In genomic region chr17:61237275-61237674, GRCh38 we compare ENCODE assay signal across 21 cellular contexts.
DNase-seq lines count a peak whose midpoint lies in the region; ATAC-seq, FAIRE-seq and TF ChIP-seq lines count a peak whose summit lies in the region.
"Had no signal": no experiment of that assay in that cellular context is flagged by ENCODE, and none has a peak within 500 bp of the region (broad histone marks: within the 10 kb centered on the region; RNA-seq: fewer than 3 reads in every experiment).

No MANE protein-coding gene starts in this region.

- H3K36me3 ChIP-seq in HepG2 (replicated peaks in 1 of 2; ENCODE audit: control insufficient read depth in 1 of 2, insufficient read depth in 2 of 2, low read length in 2 of 2): no peaks in the 10 kb centered on the region
- H3K36me3 ChIP-seq in right lobe of liver: no peaks in the 10 kb centered on the region
- H3K36me3 ChIP-seq: MG63 had no signal

- H3K9ac ChIP-seq in HepG2 (ENCODE audit: insufficient read depth, low read depth, low read length): no peak overlapping the region
- H3K9ac ChIP-seq: SK-N-SH had no signal

- H3K4me1 Mint-ChIP-seq in mesothelial cell of epicardium: peaks cover 64% of the 10 kb centered on the region
- H3K4me1 Mint-ChIP-seq in stimulated activated naive B cell treated with anti-CD40 and anti-IgM and Interleukin-4, amounts not matched to agents 10 μg/mL and 1 μg/mL and 100 μg/mL, for 72 hours: peaks cover 2 to 6% of the 10 kb centered on the region in 2 donors
- peaks cover 49% of the 10 kb centered on the region for H3K4me1 Mint-ChIP-seq in type B pancreatic cell (ENCODE audit: unreplicated experiment)

- H3K27ac Mint-ChIP-seq in mesothelial cell of epicardium (peak overlapping the region; percentile 95), type B pancreatic cell (no peak overlapping the region)
- no peak overlapping the region for H3K27ac Mint-ChIP-seq in stimulated activated naive B cell treated with anti-CD40 and anti-IgM and Interleukin-4, amounts not matched to agents 10 μg/mL and 1 μg/mL and 100 μg/mL, for 72 hours

- no peaks in the 10 kb centered on the region for H3K36me3 Mint-ChIP-seq in mesothelial cell of epicardium
- H3K36me3 Mint-ChIP-seq in stimulated activated naive B cell treated with anti-CD40 and anti-IgM and Interleukin-4, amounts not matched to agents 10 μg/mL and 1 μg/mL and 100 μg/mL, for 72 hours: peaks cover 0 to 4% of the 10 kb centered on the region in 2 donors
- peaks cover 5% of the 10 kb centered on the region for H3K36me3 Mint-ChIP-seq in type B pancreatic cell

- H3K4me3 ChIP-seq in HepG2 (replicated peaks in 1 of 3; ENCODE audit: insufficient read depth in 1 of 3, low read depth in 2 of 3, low read length in 3 of 3) (no peak overlapping the region), right lobe of liver (no peak overlapping the region)
- H3K4me3 ChIP-seq: MG63 had no signal

- POLR2A ChIA-PET in HepG2 (lab: Yijun Ruan, JAX): no interaction called here

- no peak overlapping the region for H3K27ac ChIP-seq in HepG2 (ENCODE audit: extremely low read length, insufficient read depth, low read length)
- H3K27ac ChIP-seq in right lobe of liver: no peak overlapping the region
- peak overlapping the region; percentile 82; the same call in 1 of the 2 replicates for H3K27ac ChIP-seq in VCaP

- H3K27me3 Mint-ChIP-seq in mesothelial cell of epicardium (ENCODE audit: low read depth): no peaks in the 10 kb centered on the region
- H3K27me3 Mint-ChIP-seq in stimulated activated naive B cell treated with anti-CD40 and anti-IgM and Interleukin-4, amounts not matched to agents 10 μg/mL and 1 μg/mL and 100 μg/mL, for 72 hours: no peaks in the 10 kb centered on the region
- no peaks in the 10 kb centered on the region for H3K27me3 Mint-ChIP-seq in type B pancreatic cell

- no peak overlapping the region for H2AFZ ChIP-seq in HepG2 (ENCODE audit: low read length)

- 96% methylated on average over 7 of the region's 7 CpGs for WGBS in HepG2 (ENCODE audit: low lambda C conversion rate)
- 100% methylated on average over 4 of the region's 7 CpGs for WGBS in right lobe of liver (ENCODE audit: insufficient coverage, low coverage, low lambda C conversion rate, missing lambda C conversion rate)

- ATAC-seq in HepG2: no peak
- ATAC-seq in right lobe of liver: no peak
- no peak for ATAC-seq in stimulated activated naive B cell treated with anti-CD40 and anti-IgM and Interleukin-4, amounts not matched to agents 10 μg/mL and 1 μg/mL and 100 μg/mL, for 72 hours (replicated peaks)
- ATAC-seq: HCT116 had no signal

- TF ChIP-seq CTCF in HepG2 (CRISPR knock-in tag; IDR thresholded peaks at IDR 0.05) (0 out of 2 replicates have a peak, but pooled peaks have one; percentile 11), right lobe of liver (IDR thresholded peaks at IDR 0.05) (no peak), VCaP (conservative IDR thresholded peaks at IDR 0.05) (no peak), mesothelial cell of epicardium (IDR thresholded peaks at IDR 0.05; ENCODE audit: unreplicated experiment) (no peak), type B pancreatic cell (conservative IDR thresholded peaks at IDR 0.05) (no peak)

- H3K27me3 ChIP-seq in HepG2 (ENCODE audit: control insufficient read depth in 1 of 2, insufficient read depth in 2 of 2, low read length in 2 of 2) (no peaks in the 10 kb centered on the region), right lobe of liver (no peaks in the 10 kb centered on the region)
- H3K27me3 ChIP-seq: MG63 had no signal

- DNase-seq in HepG2 (ENCODE audit: low spot score): no peak
- DNase-seq in right lobe of liver: no peak
- DNase-seq in mesothelial cell of epicardium (ENCODE audit: low spot score in 2 of 2, unreplicated experiment in 2 of 2): no peak
- no peak for DNase-seq in stimulated activated naive B cell treated with anti-CD40 and anti-IgM and Interleukin-4, amounts not matched to agents 10 μg/mL and 1 μg/mL and 100 μg/mL, for 72 hours
- DNase-seq in type B pancreatic cell (ENCODE audit: extremely low spot score, unreplicated experiment): no peak
- DNase-seq in NCI-H2029 (lab: John Stamatoyannopoulos, UW): no peak
- DNase-seq: ACHN, DMS153, GOT3, KG1, MG63, NCI-H1694, NCI-H2081 treated with DMSO at 0.1 percent for 48 hours, NCI-H2171 treated with DMSO at 0.1 percent for 48 hours, NCI-H345, NCI-H524, NCI-H774, SK-N-SH, SW 1271 had no signal

- H3K79me2 ChIP-seq in HepG2 (ENCODE audit: insufficient read depth, low read length): no peaks in the 10 kb centered on the region

- in situ Hi-C loops in HepG2 (cut with HindIII; ENCODE audit: extremely low pct_ligation_motif_present, low pct_unique_long_range_greater_than_20kb): no loop called here

- TF ChIP-seq EP300 in HepG2 (IDR thresholded peaks at IDR 0.05; ENCODE audit: low read depth in 2 of 2, low read length in 2 of 2): no peak
- TF ChIP-seq EP300 in HepG2 (CRISPR knock-in tag; IDR thresholded peaks at IDR 0.05; ENCODE audit: borderline replicate concordance): no peak

- no peak for FAIRE-seq in HepG2 (lab: Jason Lieb, UNC)

- intact Hi-C loops in HepG2 (cut with micrococcal nuclease; ENCODE audit: unreplicated experiment) (no loop called here), right lobe of liver (cut with DNase I) (no loop called here)

- H3K9me3 Mint-ChIP-seq in mesothelial cell of epicardium (no peaks in the 10 kb centered on the region), type B pancreatic cell (peaks cover 5% of the 10 kb centered on the region)
- H3K9me3 Mint-ChIP-seq in stimulated activated naive B cell treated with anti-CD40 and anti-IgM and Interleukin-4, amounts not matched to agents 10 μg/mL and 1 μg/mL and 100 μg/mL, for 72 hours: peaks cover 0 to 3% of the 10 kb centered on the region in 2 donors

- H3K9me3 ChIP-seq in HepG2 (ENCODE audit: low read length) (no peaks in the 10 kb centered on the region), right lobe of liver (no peaks in the 10 kb centered on the region)
- H3K9me3 ChIP-seq: MG63, SK-N-SH had no signal

- H3K4me3 Mint-ChIP-seq in mesothelial cell of epicardium (no peak overlapping the region), type B pancreatic cell (no peak overlapping the region)
- H3K4me3 Mint-ChIP-seq in stimulated activated naive B cell treated with anti-CD40 and anti-IgM and Interleukin-4, amounts not matched to agents 10 μg/mL and 1 μg/mL and 100 μg/mL, for 72 hours: no peak overlapping the region

- TF ChIP-seq RAD21 in HepG2 (CRISPR knock-in tag; IDR thresholded peaks at IDR 0.05): no peak

- no peak overlapping the region for H3K4me2 ChIP-seq in HepG2 (ENCODE audit: low read depth, low read length)
- H3K4me2 ChIP-seq: SK-N-SH had no signal

- TF ChIP-seq POLR2A in HepG2 (IDR thresholded peaks at IDR 0.05; ENCODE audit: insufficient read depth in 1 of 2, low read depth in 2 of 2, low read length in 2 of 2) (no peak), right lobe of liver (IDR thresholded peaks at IDR 0.05) (no peak)

- CTCF ChIA-PET in HepG2 (lab: Yijun Ruan, JAX; ENCODE audit: low intra/inter-chr PET ratio, low total read pairs): no interaction called here

- H3K4me1 ChIP-seq in HepG2 (ENCODE audit: insufficient read depth, low read length) (peaks cover 28% of the 10 kb centered on the region), right lobe of liver (peaks cover 0 to 11% (median 5%) of the 10 kb centered on the region in 4 donors)

- no TSS peak for BruUV-seq in HepG2 (replicated peaks; lab: Mats Ljungman, UMichigan)

- H4K20me1 ChIP-seq in HepG2 (ENCODE audit: insufficient read depth, low read length): no peaks in the 10 kb centered on the region

TF ChIP-seq in HepG2, 621 proteins besides CTCF, POLR2A, EP300 and RAD21:
- TF ChIP-seq CERS6 (CRISPR knock-in tag; IDR thresholded peaks at IDR 0.05) (no peak), NFYB (CRISPR knock-in tag; IDR thresholded peaks at IDR 0.05) (peak; percentile 17; the same call in 1 of the 2 replicates), ZMYM4 (CRISPR knock-in tag; IDR thresholded peaks at IDR 0.05) (0 out of 2 replicates have a peak, but pooled peaks have one; percentile 18), GFI1 (CRISPR knock-in tag; IDR thresholded peaks at IDR 0.05; ENCODE audit: borderline replicate concordance) (no peak), NFYC (CRISPR knock-in tag; IDR thresholded peaks at IDR 0.05) (peak; percentile 37; the same call in 1 of the 2 replicates), ZBTB33 (CRISPR knock-in tag; IDR thresholded peaks at IDR 0.05) (peak; percentile 70; the same call in 1 of the 2 replicates)
